8 cellular contexts compared by ENCODE assay signal in genomic region chr5:119323630-119324000, GRCh38. TPM values are rescaled to one million over a fixed set of nuclear protein-coding genes. Genes with fewer than 3 reads are reported as not detected.
DNase-seq lines count a peak whose midpoint lies in the region; ATAC-seq and TF ChIP-seq lines count a peak whose summit lies in the region.

No MANE protein-coding gene starts in this region.

- no peak overlapping the region for H3K9ac ChIP-seq in neuronal stem cell (ENCODE audit: low read depth, low read length, poor library complexity)

- no peak overlapping the region for H2BK120ac ChIP-seq in neuronal stem cell (ENCODE audit: low read depth, low read length)

- no peaks in the 10 kb centered on the region for H3K36me3 ChIP-seq in A673 (ENCODE audit: insufficient read depth, low read length, poor library complexity, severe bottlenecking)
- no peaks in the 10 kb centered on the region for H3K36me3 ChIP-seq in hepatocyte (replicated peaks; ENCODE audit: insufficient read depth, low read depth)
- H3K36me3 ChIP-seq in neuronal stem cell (replicated peaks in 1 of 2; ENCODE audit: control insufficient read depth in 2 of 2, insufficient read depth in 2 of 2, low read length in 2 of 2) = no peaks in the 10 kb centered on the region

- no peak overlapping the region for H2AFZ ChIP-seq in hepatocyte
- no peak overlapping the region for H2AFZ ChIP-seq in neuronal stem cell (ENCODE audit: low read length)

- H4K20me1 ChIP-seq in hepatocyte (ENCODE audit: insufficient read depth, poor library complexity, severe bottlenecking) = no peaks in the 10 kb centered on the region

- H3K4me2 ChIP-seq in hepatocyte = peak overlapping the region; percentile 54
- no peak overlapping the region for H3K4me2 ChIP-seq in neuronal stem cell (ENCODE audit: insufficient read depth, low read length, poor library complexity, severe bottlenecking)

- peaks cover 20% of the 10 kb centered on the region for H3K4me1 ChIP-seq in A673 (ENCODE audit: insufficient read depth, low read length, poor library complexity, severe bottlenecking)
- H3K4me1 ChIP-seq in hepatocyte (ENCODE audit: insufficient read depth) = peaks cover 31% of the 10 kb centered on the region
- peaks cover 2 to 16% of the 10 kb centered on the region in 2 donors for H3K4me1 ChIP-seq in neuronal stem cell (ENCODE audit: control insufficient read depth in 2 of 2, insufficient read depth in 1 of 2, low read depth in 1 of 2, low read length in 2 of 2)

- no peak overlapping the region for H4K8ac ChIP-seq in neuronal stem cell (ENCODE audit: low read depth, low read length)

- H3K27me3 ChIP-seq in A673 (replicated peaks; ENCODE audit: insufficient read depth, low read depth, low read length, poor library complexity) (no peaks in the 10 kb centered on the region), hepatocyte (no peaks in the 10 kb centered on the region), neuronal stem cell (ENCODE audit: control insufficient read depth in 3 of 3, insufficient read depth in 3 of 3, low read depth in 1 of 3, low read length in 3 of 3) (no peaks in the 10 kb centered on the region)

- no peak overlapping the region for H2BK15ac ChIP-seq in neuronal stem cell (ENCODE audit: low read length)

- no peaks in the 10 kb centered on the region for H3K9me2 ChIP-seq in hepatocyte (replicated peaks; ENCODE audit: insufficient read depth)

- H3K9me3 ChIP-seq in A673 (ENCODE audit: low read depth, low read length, poor library complexity, severe bottlenecking) (no peaks in the 10 kb centered on the region), hepatocyte (ENCODE audit: low read depth) (no peaks in the 10 kb centered on the region), neuronal stem cell (replicated peaks in 1 of 2; ENCODE audit: control insufficient read depth in 2 of 2, insufficient read depth in 1 of 2, low read depth in 1 of 2, low read length in 2 of 2) (no peaks in the 10 kb centered on the region)

- H3K23ac ChIP-seq in neuronal stem cell (ENCODE audit: low read depth, low read length, poor library complexity) = no peak overlapping the region

- H2AK5ac ChIP-seq in neuronal stem cell (ENCODE audit: low read depth, low read length) = no peak overlapping the region

- no peak overlapping the region for H4K91ac ChIP-seq in neuronal stem cell (ENCODE audit: low read depth, low read length, poor library complexity)

- ATAC-seq in HG02759 (IDR thresholded peaks at IDR 0.05; ENCODE audit: unreplicated experiment) = no peak

- H3K79me2 ChIP-seq in hepatocyte = peaks cover 25% of the 10 kb centered on the region

- H3K27ac ChIP-seq in A673 (ENCODE audit: low read depth, low read length, poor library complexity, severe bottlenecking) (peak overlapping the region; percentile 31), VCaP (peak overlapping the region; percentile 40), hepatocyte (peak overlapping the region; percentile 79), neuronal stem cell (replicated peaks; ENCODE audit: low read length) (no peak overlapping the region)

- no peak overlapping the region for H3K14ac ChIP-seq in neuronal stem cell (ENCODE audit: low read length)

- CTCF ChIA-PET in A673 (lab: Charles Lee) = no interaction called here

- H2BK12ac ChIP-seq in neuronal stem cell (ENCODE audit: low read length) = no peak overlapping the region

- H3K18ac ChIP-seq in neuronal stem cell (ENCODE audit: low read length) = no peak overlapping the region

- no peak overlapping the region for H3K4ac ChIP-seq in neuronal stem cell (ENCODE audit: low read length)

- TSS peak; percentile 73 for BruUV-seq in A673 (replicated peaks; lab: Mats Ljungman, UMichigan)

- peak; percentile 55 for DNase-seq in A673 (ENCODE audit: low spot score)
- peak; percentile 66 for DNase-seq in HPDE6-E6E7 (ENCODE audit: extremely low spot score)
- DNase-seq in hepatocyte (ENCODE audit: low spot score) = no peak
- no peak for DNase-seq in neuronal stem cell (ENCODE audit: low spot score)
- DNase-seq in epidermal melanocyte (ENCODE audit: insufficient read length, low spot score) = no peak
- DNase-seq in COLO829 (ENCODE audit: low spot score) = no peak

- TF ChIP-seq CTCF in A673 (conservative IDR thresholded peaks at IDR 0.05; ENCODE audit: low read depth, low read length) (no peak), VCaP (conservative IDR thresholded peaks at IDR 0.05) (no peak), hepatocyte (IDR thresholded peaks at IDR 0.05; ENCODE audit: poor library complexity) (no peak)

- H3K79me1 ChIP-seq in neuronal stem cell (ENCODE audit: low read depth, low read length) = no peaks in the 10 kb centered on the region

- no peak overlapping the region for H3K4me3 ChIP-seq in A673 (ENCODE audit: low read depth, low read length, poor library complexity, severe bottlenecking)
- no peak overlapping the region for H3K4me3 ChIP-seq in hepatocyte
- H3K4me3 ChIP-seq in neuronal stem cell (ENCODE audit: low read length in 2 of 2) = no peak overlapping the region

- intact Hi-C loops in A673 (cut with micrococcal nuclease; ENCODE audit: unreplicated experiment) = loop anchor here (5.0 kb wide), 1 partner anchor 336 kb away; the partner anchor contains the start of gene DTWD2

- POLR2A ChIA-PET in A673 (lab: Charles Lee; ENCODE audit: low non-redundant PET) = no interaction called here

- H2BK5ac ChIP-seq in neuronal stem cell (ENCODE audit: low read length) = no peak overlapping the region

RNA-seq across cellular contexts. Expression of gene TNFAIP8, which starts 32.2 kb away (rescaled TPM):
- 6.3 and 6.8 TPM in 2 replicates for total RNA-seq in A673 (2021)
- 33.9 and 37.6 TPM in 2 replicates for total RNA-seq in hepatocyte
- polyA plus RNA-seq in hepatocyte = 18.3 and 23.4 TPM in 2 replicates
- 13.5 TPM for polyA plus RNA-seq in neuronal stem cell (2013, experiment 1 of 2)
- polyA plus RNA-seq in neuronal stem cell (2013, experiment 2 of 2) = 13.8 TPM

Comparison
In these comparisons a context has a peak if more than half of its experiments do, and no peak if none do; other contexts are left out.
1. DNase-seq: peak in A673 (single experiment) and HPDE6-E6E7 (single experiment); none in hepatocyte (single experiment), neuronal stem cell (single experiment), epidermal melanocyte (single experiment) and COLO829 (single experiment).